Comparison of ENCODE assay signal across 17 cellular contexts in the genomic region with DNA sequence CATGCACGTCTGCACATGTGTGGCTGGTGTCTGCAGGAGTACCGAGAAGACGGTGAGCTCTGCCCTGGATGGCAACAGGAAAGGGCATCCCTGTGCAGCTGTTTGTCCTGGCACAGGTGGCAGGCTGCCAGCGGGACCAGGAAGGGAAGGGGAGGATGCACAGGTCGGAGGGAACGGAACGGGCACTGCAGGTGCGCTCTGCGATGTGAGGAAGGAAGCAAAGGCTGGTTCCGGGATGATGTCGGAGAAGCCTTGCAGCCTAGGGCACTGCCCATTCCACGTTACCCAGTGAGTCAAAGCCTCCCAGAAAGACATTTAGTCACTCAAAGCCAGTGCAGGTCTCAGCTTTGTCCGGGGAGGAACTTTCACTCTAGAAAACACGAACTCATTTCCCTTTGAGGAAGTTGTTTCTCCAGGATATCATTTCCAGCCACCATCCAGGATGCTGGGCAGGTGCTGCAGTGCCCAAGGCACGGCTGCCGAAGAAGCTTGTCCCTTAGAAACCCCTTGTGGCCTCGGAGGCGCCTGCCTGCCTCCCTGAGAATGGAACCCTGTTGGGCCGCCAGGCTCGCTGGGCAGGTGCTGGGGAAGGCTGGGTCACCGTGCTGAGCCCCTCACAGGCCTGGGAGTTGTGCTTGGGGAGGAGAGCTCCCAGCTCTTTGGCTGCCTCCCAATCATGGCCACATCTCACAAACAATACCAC. TPM values are rescaled to one million over a fixed set of nuclear protein-coding genes. Genes with fewer than 3 reads are reported as not detected.
A peak's percentile ranks its signal among the peaks of the same experiment; 100 is the strongest.
DNase-seq lines count a peak whose midpoint lies in the region; ATAC-seq, FAIRE-seq and TF ChIP-seq lines count a peak whose summit lies in the region.
"Had no signal": no experiment of that assay in that cellular context is flagged by ENCODE, and none has a peak within 500 bp of the region (broad histone marks: within the 10 kb centered on the region; RNA-seq: fewer than 3 reads in every experiment).

No MANE protein-coding gene starts in this region.

- no peak overlapping the region for H3K27ac Mint-ChIP-seq in activated naive CD4-positive, alpha-beta T cell treated with anti-CD3 and anti-CD28 coated beads for 36 hours
- no peak overlapping the region for H3K27ac Mint-ChIP-seq in activated naive CD4-positive, alpha-beta T cell treated with anti-CD3 and anti-CD28 coated beads, Interleukin-2, amount 10 ng/mL, durations not matched to agents 7 days and 5 days

- CTCF ChIA-PET in activated naive CD4-positive, alpha-beta T cell treated with anti-CD3 and anti-CD28 coated beads for 36 hours (lab: Charles Lee): interaction anchor here (0.9 kb wide), 1 partner anchor 24 kb away, joined by 3 read pairs; no protein-coding TSS in a partner anchor
- CTCF ChIA-PET in activated naive CD4-positive, alpha-beta T cell treated with anti-CD3 and anti-CD28 coated beads, Interleukin-2, amount 10 ng/mL, durations not matched to agents 7 days and 5 days (lab: Charles Lee): no interaction called here
- CTCF ChIA-PET in PC-9 (lab: Charles Lee) (no interaction called here), GM10248 (lab: Yijun Ruan, JAX) (interaction anchor here (1.3 to 4.4 kb wide), 4 partner anchors 11 to 208 kb away, joined by 4 to 27 read pairs (median 6); no protein-coding TSS in a partner anchor)

- POLR2A ChIA-PET in PC-9 (lab: Charles Lee; ENCODE audit: unreplicated experiment): interaction anchor here (0.6 kb wide), 1 partner anchor 68 kb away, joined by 3 read pairs; no protein-coding TSS in a partner anchor
- POLR2A ChIA-PET in GM10248 (lab: Yijun Ruan, JAX): interaction anchor here (0.9 kb wide), 1 partner anchor 24 kb away, joined by 3 read pairs; no protein-coding TSS in a partner anchor

- no peak for ATAC-seq in HG03457 (IDR thresholded peaks at IDR 0.05; ENCODE audit: unreplicated experiment)
- ATAC-seq: foreskin keratinocyte had no signal

- no peaks in the 10 kb centered on the region for H3K9me3 ChIP-seq in PC-9 (ENCODE audit: insufficient read depth, low read depth)

- H3K36me3 Mint-ChIP-seq in activated naive CD4-positive, alpha-beta T cell treated with anti-CD3 and anti-CD28 coated beads for 36 hours (ENCODE audit: low read depth): peaks cover 21% of the 10 kb centered on the region
- peaks cover 32% of the 10 kb centered on the region for H3K36me3 Mint-ChIP-seq in activated naive CD4-positive, alpha-beta T cell treated with anti-CD3 and anti-CD28 coated beads, Interleukin-2, amount 10 ng/mL, durations not matched to agents 7 days and 5 days

- no peak for TF ChIP-seq CTCF in PC-9 (conservative IDR thresholded peaks at IDR 0.05)
- TF ChIP-seq CTCF in epithelial cell of esophagus (IDR thresholded peaks at IDR 0.05; ENCODE audit: insufficient read depth, low read depth, low read length, missing control alignments): no peak
- TF ChIP-seq CTCF in GM10248 (IDR thresholded peaks at IDR 0.05; ENCODE audit: control extremely low read depth, extremely low read depth, low read depth, missing control alignments): no peak

- no peaks in the 10 kb centered on the region for H3K4me1 ChIP-seq in PC-9 (replicated peaks; ENCODE audit: insufficient read depth)
- H3K4me1 ChIP-seq: foreskin keratinocyte had no signal

- H3K36me3 ChIP-seq in PC-9 (ENCODE audit: low read depth): no peaks in the 10 kb centered on the region

- BruUV-seq in PC-9 (replicated peaks; lab: Mats Ljungman, UMichigan): TSS peak; percentile 17

- DNase-seq in activated naive CD4-positive, alpha-beta T cell treated with anti-CD3 and anti-CD28 coated beads for 36 hours: peak; percentile 34
- no peak for DNase-seq in activated naive CD4-positive, alpha-beta T cell treated with anti-CD3 and anti-CD28 coated beads, Interleukin-2, amount 10 ng/mL, durations not matched to agents 7 days and 5 days
- DNase-seq in PC-9 (no peak), epithelial cell of esophagus (ENCODE audit: low read depth) (peak; percentile 72), urothelium cell line (ENCODE audit: low spot score) (no peak), GM10248 (ENCODE audit: extremely low spot score) (no peak), NCI-H2171 (lab: John Stamatoyannopoulos, UW) (no peak)
- DNase-seq: activated effector memory CD4-positive, alpha-beta T cell treated with anti-CD3 and anti-CD28 coated beads, Interleukin-2, amount 50 U/mL, for 16 hours; NCI-H1930; nephron progenitor cell; SIG-M5 had no signal

- H4K20me1 ChIP-seq in PC-9 (ENCODE audit: insufficient read depth): no peaks in the 10 kb centered on the region

- H3K4me3 Mint-ChIP-seq in activated naive CD4-positive, alpha-beta T cell treated with anti-CD3 and anti-CD28 coated beads for 36 hours: no peak overlapping the region
- no peak overlapping the region for H3K4me3 Mint-ChIP-seq in activated naive CD4-positive, alpha-beta T cell treated with anti-CD3 and anti-CD28 coated beads, Interleukin-2, amount 10 ng/mL, durations not matched to agents 7 days and 5 days
- H3K4me3 Mint-ChIP-seq: nephron progenitor cell had no signal

- H2AFZ ChIP-seq in PC-9: no peak overlapping the region

- H3K27ac ChIP-seq in PC-9: no peak overlapping the region
- H3K27ac ChIP-seq: foreskin keratinocyte had no signal

- H3K9me3 Mint-ChIP-seq in activated naive CD4-positive, alpha-beta T cell treated with anti-CD3 and anti-CD28 coated beads for 36 hours: no peaks in the 10 kb centered on the region
- no peaks in the 10 kb centered on the region for H3K9me3 Mint-ChIP-seq in activated naive CD4-positive, alpha-beta T cell treated with anti-CD3 and anti-CD28 coated beads, Interleukin-2, amount 10 ng/mL, durations not matched to agents 7 days and 5 days
- H3K9me3 Mint-ChIP-seq: nephron progenitor cell had no signal

- intact Hi-C loops in activated naive CD4-positive, alpha-beta T cell treated with anti-CD3 and anti-CD28 coated beads for 36 hours (cut with micrococcal nuclease): no loop called here
- intact Hi-C loops in PC-9 (cut with micrococcal nuclease; ENCODE audit: unreplicated experiment): no loop called here

- FAIRE-seq in urothelium cell line (lab: Jason Lieb, UNC): peak; percentile 17

- H3K27me3 Mint-ChIP-seq in activated naive CD4-positive, alpha-beta T cell treated with anti-CD3 and anti-CD28 coated beads for 36 hours (ENCODE audit: low read depth): peaks cover 16% of the 10 kb centered on the region
- H3K27me3 Mint-ChIP-seq in activated naive CD4-positive, alpha-beta T cell treated with anti-CD3 and anti-CD28 coated beads, Interleukin-2, amount 10 ng/mL, durations not matched to agents 7 days and 5 days: peaks cover 58% of the 10 kb centered on the region

- peaks cover 10% of the 10 kb centered on the region for H3K4me1 Mint-ChIP-seq in activated naive CD4-positive, alpha-beta T cell treated with anti-CD3 and anti-CD28 coated beads for 36 hours (ENCODE audit: low read depth)
- peaks cover 6% of the 10 kb centered on the region for H3K4me1 Mint-ChIP-seq in activated naive CD4-positive, alpha-beta T cell treated with anti-CD3 and anti-CD28 coated beads, Interleukin-2, amount 10 ng/mL, durations not matched to agents 7 days and 5 days

- no peaks in the 10 kb centered on the region for H3K79me2 ChIP-seq in PC-9 (ENCODE audit: low read depth)

- no peak overlapping the region for H3K4me2 ChIP-seq in PC-9

- no peaks in the 10 kb centered on the region for H3K27me3 ChIP-seq in PC-9 (ENCODE audit: insufficient read depth, low read depth)

- H3F3A ChIP-seq in PC-9 (ENCODE audit: insufficient read depth, low read depth): no peaks in the 10 kb centered on the region; the same call in 1 of the 2 replicates

- H3K9me2 ChIP-seq in PC-9 (ENCODE audit: insufficient read depth): no peaks in the 10 kb centered on the region

- H3K4me3 ChIP-seq in PC-9: no peak overlapping the region
- no peak overlapping the region for H3K4me3 ChIP-seq in epithelial cell of esophagus (ENCODE audit: low read length)
- H3K4me3 ChIP-seq: skin epidermis had no signal

RNA-seq across cellular contexts. Expression of a gene that starts 4.5 kb away (rescaled TPM):
- total RNA-seq in activated naive CD4-positive, alpha-beta T cell treated with anti-CD3 and anti-CD28 coated beads for 36 hours: not detected
- total RNA-seq in PC-9 (2021): not detected in 2 replicates
- total RNA-seq: chondrocyte, foreskin keratinocyte, kidney epithelial cell, ureter had no signal

RNA-seq across cellular contexts. Expression of a gene that starts 12.8 kb away (rescaled TPM):
- total RNA-seq in activated naive CD4-positive, alpha-beta T cell treated with anti-CD3 and anti-CD28 coated beads for 36 hours: 100 to 1,000 TPM; 117 to 118 TPM
- total RNA-seq in PC-9 (2021): 72.4 and 91.0 TPM in 2 replicates

RNA-seq across cellular contexts. Expression of a gene that starts 39.7 kb away (rescaled TPM):
- 10 to 100 TPM; 13.6 to 13.7 TPM for total RNA-seq in activated naive CD4-positive, alpha-beta T cell treated with anti-CD3 and anti-CD28 coated beads for 36 hours
- total RNA-seq in PC-9 (2021): 30.4 and 43.6 TPM in 2 replicates

RNA-seq across cellular contexts. Expression of a gene that starts 40.1 kb away (rescaled TPM):
- 100 to 1,000 TPM; 165 to 173 TPM for total RNA-seq in activated naive CD4-positive, alpha-beta T cell treated with anti-CD3 and anti-CD28 coated beads for 36 hours
- total RNA-seq in PC-9 (2021): 137 and 147 TPM in 2 replicates

RNA-seq across cellular contexts. Expression of a gene that starts 58.5 kb away (rescaled TPM):
- total RNA-seq in activated naive CD4-positive, alpha-beta T cell treated with anti-CD3 and anti-CD28 coated beads for 36 hours: 100 to 1,000 TPM in 1 of 2 experiments, 10 to 100 TPM in 1; 96.3 to 103 TPM
- 91.9 and 95.0 TPM in 2 replicates for total RNA-seq in PC-9 (2021)

Comparison
In these comparisons a context has a peak if more than half of its experiments do, and no peak if none do; other contexts are left out.
1. DNase-seq: peak in activated naive CD4-positive, alpha-beta T cell treated with anti-CD3 and anti-CD28 coated beads for 36 hours (single experiment) and epithelial cell of esophagus (single experiment); none in activated naive CD4-positive, alpha-beta T cell treated with anti-CD3 and anti-CD28 coated beads, Interleukin-2, amount 10 ng/mL, durations not matched to agents 7 days and 5 days (single experiment), PC-9 (0 of 2), urothelium cell line (single experiment), GM10248 (single experiment) and NCI-H2171 (single experiment).
2. CTCF ChIA-PET loops: an anchor here in activated naive CD4-positive, alpha-beta T cell treated with anti-CD3 and anti-CD28 coated beads for 36 hours (0.9 kb wide) and GM10248 (1.3 to 4.4 kb wide); none called in activated naive CD4-positive, alpha-beta T cell treated with anti-CD3 and anti-CD28 coated beads, Interleukin-2, amount 10 ng/mL, durations not matched to agents 7 days and 5 days and PC-9.